16 cellular contexts compared by ENCODE assay signal in genomic region chr15:94875550-94875949, GRCh38.
A peak's percentile ranks its signal among the peaks of the same experiment; 100 is the strongest.
DNase-seq lines count a peak whose midpoint lies in the region; ATAC-seq and TF ChIP-seq lines count a peak whose summit lies in the region.
"Had no signal": no experiment of that assay in that cellular context is flagged by ENCODE, and none has a peak within 500 bp of the region (broad histone marks: within the 10 kb centered on the region; RNA-seq: fewer than 3 reads in every experiment).

No MANE protein-coding gene starts in this region.

- H3K9me3 ChIP-seq in SK-N-SH: no peaks in the 10 kb centered on the region
- no peaks in the 10 kb centered on the region for H3K9me3 ChIP-seq in CD8-positive, alpha-beta memory T cell (ENCODE audit: low read length)
- H3K9me3 ChIP-seq: Caco-2 had no signal

- CTCF ChIA-PET in SK-N-SH (lab: Yijun Ruan, JAX): no interaction called here
- CTCF ChIA-PET in CD8-positive, alpha-beta memory T cell (lab: Charles Lee): no interaction called here

- 0% methylated on average over 2 of the region's 2 CpGs for WGBS in SK-N-SH (ENCODE audit: low lambda C conversion rate)

- H3F3A ChIP-seq in SK-N-SH (replicated peaks; ENCODE audit: insufficient read depth): no peaks in the 10 kb centered on the region

- H3K36me3 ChIP-seq in SK-N-SH (replicated peaks in 1 of 2; ENCODE audit: control insufficient read depth in 1 of 2, insufficient read depth in 2 of 2, low read length in 1 of 2): no peaks in the 10 kb centered on the region
- H3K36me3 ChIP-seq in CD8-positive, alpha-beta memory T cell (ENCODE audit: insufficient read depth, low read length): no peaks in the 10 kb centered on the region

- peak; percentile 63 for ATAC-seq in GM18868 (IDR thresholded peaks at IDR 0.05; ENCODE audit: unreplicated experiment)
- no peak for ATAC-seq in HG03025 (IDR thresholded peaks at IDR 0.05; ENCODE audit: low FRiP score, unreplicated experiment)
- ATAC-seq in HG02981 (IDR thresholded peaks at IDR 0.05; ENCODE audit: unreplicated experiment): no peak
- ATAC-seq: HCT116 had no signal

- H3K4me1 ChIP-seq in SK-N-SH (ENCODE audit: control insufficient read depth in 1 of 2, insufficient read depth in 2 of 2, low read depth in 1 of 2, low read length in 1 of 2): no peaks in the 10 kb centered on the region
- no peaks in the 10 kb centered on the region for H3K4me1 ChIP-seq in CD8-positive, alpha-beta memory T cell (ENCODE audit: insufficient read depth, low read length)
- H3K4me1 ChIP-seq: Caco-2 had no signal

- POLR2A ChIA-PET in SK-N-SH (lab: Yijun Ruan, JAX): no interaction called here
- POLR2A ChIA-PET in CD8-positive, alpha-beta memory T cell (lab: Charles Lee): no interaction called here

- H3K27me3 Mint-ChIP-seq in CD8-positive, alpha-beta memory T cell: no peaks in the 10 kb centered on the region
- H3K27me3 Mint-ChIP-seq: CD4-positive, alpha-beta memory T cell had no signal

- H3K4me2 ChIP-seq in SK-N-SH: no peak overlapping the region

- no peaks in the 10 kb centered on the region for H3K79me2 ChIP-seq in SK-N-SH (ENCODE audit: insufficient read depth)

- H3K36me3 Mint-ChIP-seq in CD8-positive, alpha-beta memory T cell: no peaks in the 10 kb centered on the region
- H3K36me3 Mint-ChIP-seq: CD4-positive, alpha-beta memory T cell had no signal

- H3K27ac Mint-ChIP-seq in CD8-positive, alpha-beta memory T cell: peak overlapping the region in 1 of 8 donors; percentile 11
- H3K27ac Mint-ChIP-seq: CD4-positive, alpha-beta memory T cell; H9 had no signal

- no peak for TF ChIP-seq CTCF in SK-N-SH (IDR thresholded peaks at IDR 0.05)

- DNase-seq in UCSD-AML1 (lab: John Stamatoyannopoulos, UW; ENCODE audit: unreplicated experiment) (peak; percentile 14), glomerular visceral epithelial cell (ENCODE audit: extremely low spot score) (peak; percentile 47), SK-N-SH (no peak)
- no peak for DNase-seq in CD8-positive, alpha-beta memory T cell
- DNase-seq: C1 segment of cervical spinal cord; Caco-2; CD4-positive, alpha-beta memory T cell; DMS 273 treated with DMSO at 0.1 percent for 48 hours; DMS79; GF-D8; GM23248; H9 had no signal

- no peak overlapping the region for H3K9ac ChIP-seq in SK-N-SH
- H3K9ac ChIP-seq: GM23248 had no signal

- no peak overlapping the region for H3K27ac ChIP-seq in SK-N-SH (ENCODE audit: low read depth in 2 of 2, low read length in 1 of 2)
- no peak overlapping the region for H3K27ac ChIP-seq in CD8-positive, alpha-beta memory T cell (ENCODE audit: low read depth, low read length)
- H3K27ac ChIP-seq: GM23248 had no signal

- no peaks in the 10 kb centered on the region for H3K4me1 Mint-ChIP-seq in CD8-positive, alpha-beta memory T cell
- H3K4me1 Mint-ChIP-seq: CD4-positive, alpha-beta memory T cell; H9 had no signal

- no peak for TF ChIP-seq RAD21 in SK-N-SH (IDR thresholded peaks at IDR 0.05; ENCODE audit: low read length)

- no peak overlapping the region for H3K4me3 ChIP-seq in SK-N-SH (ENCODE audit: low read depth in 2 of 2, low read length in 1 of 2)
- no peak overlapping the region for H3K4me3 ChIP-seq in CD8-positive, alpha-beta memory T cell (ENCODE audit: low read length)
- H3K4me3 ChIP-seq: GM23248 had no signal

- no peaks in the 10 kb centered on the region for H4K20me1 ChIP-seq in SK-N-SH (ENCODE audit: insufficient read depth)

- no peak for TF ChIP-seq EP300 in SK-N-SH (IDR thresholded peaks at IDR 0.05; ENCODE audit: borderline replicate concordance in 1 of 2, low read depth in 1 of 2, low read length in 1 of 2)

- H3K9me3 Mint-ChIP-seq in CD8-positive, alpha-beta memory T cell: peaks cover 2 to 5% (median 4%) of the 10 kb centered on the region in 5 donors

- no peaks in the 10 kb centered on the region for H3K27me3 ChIP-seq in SK-N-SH (ENCODE audit: insufficient read depth)
- H3K27me3 ChIP-seq in CD8-positive, alpha-beta memory T cell (ENCODE audit: insufficient read depth, low read length, poor library complexity, severe bottlenecking): no peaks in the 10 kb centered on the region

- H2AFZ ChIP-seq in SK-N-SH (ENCODE audit: low read depth): no peak overlapping the region
- H2AFZ ChIP-seq: GM23248 had no signal

- no peaks in the 10 kb centered on the region for H3K9me2 ChIP-seq in SK-N-SH

- H3K4me3 Mint-ChIP-seq in CD8-positive, alpha-beta memory T cell: no peak overlapping the region
- H3K4me3 Mint-ChIP-seq: CD4-positive, alpha-beta memory T cell; H9 had no signal

TF ChIP-seq in SK-N-SH, 30 proteins besides CTCF, POLR2A, EP300 and RAD21:
- TF ChIP-seq IRF3 (IDR thresholded peaks at IDR 0.05; ENCODE audit: low read depth, low read length) (no peak), MXI1 (IDR thresholded peaks at IDR 0.05; ENCODE audit: low read depth, low read length) (no peak), RCOR1 (IDR thresholded peaks at IDR 0.05; ENCODE audit: low read length) (no peak), YY1 (IDR thresholded peaks at IDR 0.05; ENCODE audit: low read depth) (no peak), POLR2AphosphoS5 (IDR thresholded peaks at IDR 0.05; ENCODE audit: low read depth, low read length) (no peak), NFIC (IDR thresholded peaks at IDR 0.05; ENCODE audit: borderline replicate concordance) (no peak), TEAD4 (IDR thresholded peaks at IDR 0.05; ENCODE audit: borderline replicate concordance, insufficient read depth) (no peak), RFX5 (IDR thresholded peaks at IDR 0.05; ENCODE audit: low read length) (no peak), PBX3 (IDR thresholded peaks at IDR 0.05) (no peak), SIN3A (IDR thresholded peaks at IDR 0.05; ENCODE audit: borderline replicate concordance, low read depth, low read length) (no peak), REST (IDR thresholded peaks at IDR 0.05; ENCODE audit: low read depth, low read length) (no peak), CHD2 (IDR thresholded peaks at IDR 0.05; ENCODE audit: low read length, partially characterized antibody) (no peak), NRF1 (IDR thresholded peaks at IDR 0.05; ENCODE audit: low read depth, low read length) (no peak), JUND (IDR thresholded peaks at IDR 0.05) (no peak)

Comparison
In these comparisons a context has a peak if more than half of its experiments do, and no peak if none do; other contexts are left out.
1. DNase-seq: peak in UCSD-AML1 (single experiment) and glomerular visceral epithelial cell (single experiment); none in SK-N-SH (single experiment) and CD8-positive, alpha-beta memory T cell (0 of 5).